Comparison of ENCODE assay signal across 8 cellular contexts in the genomic region with DNA sequence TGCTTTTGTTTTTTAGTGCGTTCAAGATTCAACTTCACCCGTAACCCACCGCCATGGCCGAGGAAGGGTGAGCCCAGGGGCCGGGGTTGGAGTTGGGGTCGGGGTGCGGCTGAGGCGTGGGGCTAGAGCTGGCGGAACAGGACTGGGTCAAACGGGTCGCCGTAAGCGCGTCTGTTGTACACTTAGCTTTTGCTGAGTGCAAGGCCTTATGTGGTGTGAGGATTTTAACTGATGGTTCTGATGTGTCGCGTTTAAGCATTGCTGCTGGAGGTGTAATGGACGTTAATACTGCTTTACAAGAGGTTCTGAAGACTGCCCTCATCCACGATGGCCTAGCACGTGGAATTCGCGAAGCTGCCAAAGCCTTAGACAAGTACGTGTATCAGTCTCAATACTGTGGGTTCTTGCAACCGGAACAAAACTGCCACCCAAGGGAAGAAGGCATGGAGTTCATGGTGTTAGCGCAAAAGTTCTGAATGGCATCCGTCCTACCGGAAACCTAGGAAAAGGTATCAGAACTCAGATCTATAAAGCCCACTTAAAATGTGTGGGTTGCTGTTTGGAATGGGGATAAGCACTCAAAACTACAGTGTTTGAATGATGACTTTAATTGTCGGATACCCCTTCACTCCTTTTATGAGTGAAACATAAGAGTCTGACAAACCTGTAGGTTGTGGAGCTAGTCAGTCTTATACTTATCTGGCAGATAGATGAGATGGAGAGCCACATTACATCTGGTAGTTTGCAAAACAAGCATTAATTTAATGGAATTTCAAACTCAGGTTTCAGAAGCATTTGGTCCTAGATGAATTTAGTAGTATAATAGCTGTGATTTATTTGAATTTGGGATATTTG. TPM values are rescaled to one million over a fixed set of nuclear protein-coding genes. Genes with fewer than 3 reads are reported as not detected.
DNase-seq lines count a peak whose midpoint lies in the region; ATAC-seq, FAIRE-seq and TF ChIP-seq lines count a peak whose summit lies in the region.

No MANE protein-coding gene starts in this region.

- peak overlapping the region; percentile 99 for H3K27ac Mint-ChIP-seq in activated T-cell treated with anti-CD3 and anti-CD28 coated beads, Interleukin-2, amount 50 U/mL, for 72 hours

- peaks cover 6% of the 10 kb centered on the region for H3K27me3 Mint-ChIP-seq in activated T-cell treated with anti-CD3 and anti-CD28 coated beads, Interleukin-2, amount 50 U/mL, for 72 hours (ENCODE audit: low read depth)

- FAIRE-seq in A549 (lab: Jason Lieb, UNC) = no peak

- WGBS in A549 (ENCODE audit: missing lambda C conversion rate) = 1% methylated on average over 21 of the region's 27 CpGs
- WGBS in heart right ventricle, 2 donors = 1% methylated on average over 27 of the region's 27 CpGs

- peaks cover 61% of the 10 kb centered on the region for H3K4me1 Mint-ChIP-seq in activated T-cell treated with anti-CD3 and anti-CD28 coated beads, Interleukin-2, amount 50 U/mL, for 72 hours (ENCODE audit: low read depth)

- peaks cover 41% of the 10 kb centered on the region for H3K4me1 ChIP-seq in A549
- H3K4me1 ChIP-seq in heart right ventricle = peaks cover 3 to 55% (median 25%) of the 10 kb centered on the region in 9 donors

- H3K4me2 ChIP-seq in A549 = peak overlapping the region; percentile 91

- DNase-seq in A549 (ENCODE audit: low read depth in 1 of 2, low spot score in 1 of 2) = no peak
- DNase-seq in activated T-cell treated with anti-CD3 and anti-CD28 coated beads, Interleukin-2, amount 50 U/mL, for 72 hours = no peak
- peak in 1 of 2 donors; percentile 6 for DNase-seq in heart right ventricle
- no peak for DNase-seq in cerebellum (ENCODE audit: low spot score)
- no peak for DNase-seq in germinal center (ENCODE audit: low spot score)

- no peak for TF ChIP-seq POLR2A in A549 (IDR thresholded peaks at IDR 0.05; ENCODE audit: low read length)

- TF ChIP-seq EP300 in A549 (IDR thresholded peaks at IDR 0.05) = no peak

- TF ChIP-seq CTCF in A549 (IDR thresholded peaks at IDR 0.05) = no peak
- no peak for TF ChIP-seq CTCF in heart right ventricle (IDR thresholded peaks at IDR 0.05)

- POLR2A ChIA-PET in A549 (lab: Yijun Ruan, JAX) = interaction anchor here (0.9 to 2.0 kb wide), 9 partner anchors 8 to 737 kb away, joined by 3 to 13 read pairs (median 3); a partner anchor contains a TSS

- no peak for TF ChIP-seq RAD21 in A549 (conservative IDR thresholded peaks at IDR 0.05 in 1 of 2, IDR thresholded peaks at IDR 0.05 in 1 of 2)

- no peaks in the 10 kb centered on the region for H3K9me3 Mint-ChIP-seq in activated T-cell treated with anti-CD3 and anti-CD28 coated beads, Interleukin-2, amount 50 U/mL, for 72 hours

- H3K36me3 Mint-ChIP-seq in activated T-cell treated with anti-CD3 and anti-CD28 coated beads, Interleukin-2, amount 50 U/mL, for 72 hours (ENCODE audit: insufficient read depth in 2 of 2) = peaks cover 47 to 54% of the 10 kb centered on the region in 2 donors

- H3K9me3 ChIP-seq in A549 = no peaks in the 10 kb centered on the region
- H3K9me3 ChIP-seq in heart right ventricle = no peaks in the 10 kb centered on the region

- peak; percentile 17 to 26; a peak in 5 of 6 replicates for ATAC-seq in A549
- ATAC-seq in GM19324 (IDR thresholded peaks at IDR 0.05; ENCODE audit: low FRiP score, unreplicated experiment) = peak; percentile 13
- ATAC-seq in HG03460 (IDR thresholded peaks at IDR 0.05; ENCODE audit: unreplicated experiment) = peak; percentile 10
- ATAC-seq in activated T-cell treated with anti-CD3 and anti-CD28 coated beads, Interleukin-2, amount 50 U/mL, for 72 hours (replicated peaks in 1 of 2) = peak; percentile 32 to 44
- peak in 7 of 8 donors; percentile 0 to 36 (median 7) for ATAC-seq in heart right ventricle

- H3K36me3 ChIP-seq in heart right ventricle = peaks cover 0 to 49% (median 32%) of the 10 kb centered on the region in 9 donors

- CTCF ChIA-PET in A549 (lab: Yijun Ruan, JAX) = no interaction called here

- H3K4me3 ChIP-seq in A549 (peak overlapping the region; percentile 89), heart right ventricle (peak overlapping the region; percentile 68 to 95 (median 86)), skin epidermis (peak overlapping the region; percentile 63 to 92 (median 85))

- H3K27me3 ChIP-seq in heart right ventricle = no peaks in the 10 kb centered on the region

- H3K27ac ChIP-seq in A549 (peak overlapping the region; percentile 96 to 98), heart right ventricle (peak overlapping the region; percentile 36 to 95 (median 88)), skin epidermis (peak overlapping the region; percentile 43 to 97 (median 93))

- intact Hi-C loops in heart right ventricle (cut with DNase I) = loop anchor here in 1 of 10 donors (5.0 kb wide), 1 partner anchor 303 kb away; a partner anchor contains a TSS

- H3K4me3 Mint-ChIP-seq in activated T-cell treated with anti-CD3 and anti-CD28 coated beads, Interleukin-2, amount 50 U/mL, for 72 hours = peak overlapping the region; percentile 91 to 94

TF ChIP-seq in A549, 52 proteins besides CTCF, POLR2A, EP300 and RAD21:
- TF ChIP-seq RARB (CRISPR knock-in tag; IDR thresholded peaks at IDR 0.05) (peak; percentile 42; the same call in 1 of the 2 replicates), PHF8 (IDR thresholded peaks at IDR 0.05; ENCODE audit: borderline replicate concordance, low read depth) (0 out of 2 replicates have a peak, but pooled peaks have one; percentile 92), JUN (IDR thresholded peaks at IDR 0.05) (peak; percentile 12 to 28; a peak in 4 of 5 replicates), HEYL (CRISPR knock-in tag; IDR thresholded peaks at IDR 0.05) (no peak)
- TF ChIP-seq, protein P1, sequence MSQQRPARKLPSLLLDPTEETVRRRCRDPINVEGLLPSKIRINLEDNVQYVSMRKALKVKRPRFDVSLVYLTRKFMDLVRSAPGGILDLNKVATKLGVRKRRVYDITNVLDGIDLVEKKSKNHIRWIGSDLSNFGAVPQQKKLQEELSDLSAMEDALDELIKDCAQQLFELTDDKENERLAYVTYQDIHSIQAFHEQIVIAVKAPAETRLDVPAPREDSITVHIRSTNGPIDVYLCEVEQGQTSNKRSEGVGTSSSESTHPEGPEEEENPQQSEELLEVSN (IDR thresholded peaks at IDR 0.05; ENCODE audit: borderline replicate concordance, low read depth) = no peak

RNA-seq across cellular contexts. Expression of a gene that starts 0.6 kb away (rescaled TPM):
- polyA plus RNA-seq in A549 (2011; rRNA removed) (2,499 and 2,743 TPM in 2 replicates), A549 (2017; fragmentation: RNase III; extraction: RNeasy Plus Mini Kit Qiagen cat#74134 plus additional on column Dnase treatment) (1,913 to 2,040 TPM (median 1,987 TPM) in 3 replicates), heart right ventricle (1,000 to 10,000 TPM in 1 of 2 donors, 100 to 1,000 TPM in 1; 335 to 2,223 TPM)
- 3,589 and 4,526 TPM in 2 replicates for polyA plus RNA-seq in A549 (2012; cell fraction: cytosol; rRNA removed)
- 1,277 and 1,380 TPM in 2 replicates for polyA plus RNA-seq in A549 (2012; cell fraction: nucleus; rRNA removed)
- polyA minus RNA-seq in A549 (2011; rRNA and poly(A)+ RNA removed) = 1,277 and 1,661 TPM in 2 replicates
- total RNA-seq in activated T-cell treated with anti-CD3 and anti-CD28 coated beads, Interleukin-2, amount 50 U/mL, for 72 hours = 1,000 to 10,000 TPM; 1,863 to 1,938 TPM
- total RNA-seq in heart right ventricle (100 to 1,000 TPM; 403 to 686 (median 439) TPM), cerebellum (569 TPM)

RNA-seq across cellular contexts. Expression of a gene that starts 16.5 kb away (rescaled TPM):
- polyA plus RNA-seq in A549 (2011; rRNA removed) = 13.2 and 17.4 TPM in 2 replicates
- 2.5 and 2.8 TPM in 2 replicates for polyA plus RNA-seq in A549 (2012; cell fraction: cytosol; rRNA removed)
- polyA plus RNA-seq in A549 (2012; cell fraction: nucleus; rRNA removed) = 1.4 and 3.2 TPM in 2 replicates
- 4.2 to 4.5 TPM (median 4.2 TPM) in 3 replicates for polyA plus RNA-seq in A549 (2017; fragmentation: RNase III; extraction: RNeasy Plus Mini Kit Qiagen cat#74134 plus additional on column Dnase treatment)
- polyA minus RNA-seq in A549 (2011; rRNA and poly(A)+ RNA removed) = 4.1 and 4.5 TPM in 2 replicates
- total RNA-seq in activated T-cell treated with anti-CD3 and anti-CD28 coated beads, Interleukin-2, amount 50 U/mL, for 72 hours = 1 to 10 TPM; 5.1 to 6.9 TPM
- total RNA-seq in heart right ventricle = 1 to 10 TPM; 1.7 to 5.5 (median 2.4) TPM
- 1 to 10 TPM; 2.3 to 8.3 TPM for polyA plus RNA-seq in heart right ventricle
- 18.2 TPM for total RNA-seq in cerebellum

RNA-seq across cellular contexts. Expression of a gene that starts 57.2 kb away (rescaled TPM):
- polyA plus RNA-seq in A549 (2011; rRNA removed) (0.09 TPM in 1 of 2 replicates, not detected in the other), A549 (2017; fragmentation: RNase III; extraction: RNeasy Plus Mini Kit Qiagen cat#74134 plus additional on column Dnase treatment) (0.13 TPM in 1 of 3 replicates, not detected in the others), heart right ventricle (under 1 TPM; 0.23 to 0.95 TPM)
- polyA plus RNA-seq in A549 (2012; cell fraction: cytosol; rRNA removed) = 0.03 TPM in 1 of 2 replicates, not detected in the other
- polyA plus RNA-seq in A549 (2012; cell fraction: nucleus; rRNA removed) = not detected in 2 replicates
- not detected in 2 replicates for polyA minus RNA-seq in A549 (2011; rRNA and poly(A)+ RNA removed)
- total RNA-seq in activated T-cell treated with anti-CD3 and anti-CD28 coated beads, Interleukin-2, amount 50 U/mL, for 72 hours = 10 to 100 TPM; 14.4 to 16.6 TPM
- total RNA-seq in heart right ventricle (1 to 10 TPM in 8 of 10 donors, under 1 TPM in 2; 0.83 to 4.2 (median 2.0) TPM), cerebellum (0.27 TPM)
